ENCODE assay signal across 2 cellular contexts in the genomic region with DNA sequence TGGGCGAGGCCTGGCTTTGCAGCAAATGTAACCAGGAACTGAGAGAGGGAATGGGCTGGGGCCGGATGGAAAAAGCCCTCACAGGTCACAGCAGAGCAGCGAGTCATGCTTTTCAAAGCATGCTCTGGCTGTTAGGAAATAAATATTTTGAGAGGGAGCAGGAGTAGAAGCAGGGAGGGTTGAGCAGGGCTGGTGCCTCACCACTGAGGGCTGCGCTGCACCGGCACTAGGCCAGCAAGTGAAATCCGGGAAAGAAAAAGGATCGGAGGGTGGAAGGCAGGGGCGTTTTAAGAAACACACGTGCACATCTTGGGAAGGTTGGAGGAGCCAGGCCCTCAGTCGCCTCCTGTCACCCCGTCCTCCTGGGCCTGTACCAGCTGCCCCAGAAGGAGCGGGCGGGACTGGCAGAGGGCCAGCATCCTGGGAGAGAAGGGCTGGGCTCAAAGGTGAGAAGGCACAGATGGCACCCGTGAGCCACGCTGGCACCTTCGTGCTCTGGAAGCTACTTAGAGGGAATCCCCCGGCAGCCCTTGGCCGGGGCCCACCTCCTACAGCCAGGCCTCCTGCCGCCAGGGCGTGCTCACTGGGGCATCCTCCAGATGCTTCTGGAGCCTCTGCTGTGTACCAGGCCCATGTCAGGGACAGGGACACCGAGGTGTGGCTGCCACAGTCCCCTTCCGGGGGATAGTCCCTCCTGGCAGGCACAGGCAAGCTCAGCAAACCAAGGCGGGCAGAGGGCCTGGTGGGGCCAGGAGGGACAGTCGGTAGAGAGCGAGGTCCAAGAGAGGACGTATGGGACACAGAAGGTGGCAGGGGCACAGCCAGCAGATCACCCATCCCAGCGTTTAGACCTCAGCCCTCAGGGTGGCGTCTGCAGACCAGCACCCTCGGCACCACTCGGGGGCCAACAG.
A peak's percentile ranks its signal among the peaks of the same experiment; 100 is the strongest.
TF ChIP-seq lines count a peak whose summit lies in the region.

No MANE protein-coding gene starts in this region.

TF ChIP-seq in K562, 482 proteins besides CTCF, POLR2A, EP300 and RAD21:
- peak; percentile 58 for TF ChIP-seq POLR2G (IDR thresholded peaks at IDR 0.05; ENCODE audit: low read depth, low read length)
- TF ChIP-seq, protein P1, sequence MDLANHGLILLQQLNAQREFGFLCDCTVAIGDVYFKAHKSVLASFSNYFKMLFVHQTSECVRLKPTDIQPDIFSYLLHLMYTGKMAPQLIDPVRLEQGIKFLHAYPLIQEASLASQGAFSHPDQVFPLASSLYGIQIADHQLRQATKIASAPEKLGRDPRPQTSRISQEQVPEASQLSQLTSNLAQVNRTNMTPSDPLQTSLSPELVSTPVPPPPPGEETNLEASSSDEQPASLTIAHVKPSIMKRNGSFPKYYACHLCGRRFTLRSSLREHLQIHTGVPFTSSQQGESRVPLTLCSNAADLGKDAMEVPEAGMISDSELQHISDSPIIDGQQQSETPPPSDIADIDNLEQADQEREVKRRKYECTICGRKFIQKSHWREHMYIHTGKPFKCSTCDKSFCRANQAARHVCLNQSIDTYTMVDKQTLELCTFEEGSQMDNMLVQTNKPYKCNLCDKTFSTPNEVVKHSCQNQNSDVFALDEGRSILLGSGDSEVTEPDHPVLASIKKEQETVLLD (IDR thresholded peaks at IDR 0.05): no peak
- TF ChIP-seq CREBBP (IDR thresholded peaks at IDR 0.05; ENCODE audit: low read depth, low read length): no peak
- TF ChIP-seq CTBP1 (IDR thresholded peaks at IDR 0.05; ENCODE audit: borderline replicate concordance): no peak
- no peak for TF ChIP-seq FOSL1 (tag; conservative IDR thresholded peaks at IDR 0.05)
- no peak for TF ChIP-seq HNRNPUL1 (IDR thresholded peaks at IDR 0.05; ENCODE audit: low read length)
- no peak for TF ChIP-seq FOXA1 (IDR thresholded peaks at IDR 0.05; ENCODE audit: borderline replicate concordance)
- TF ChIP-seq RBM22 (IDR thresholded peaks at IDR 0.05; ENCODE audit: low read depth, low read length, poor library complexity, severe bottlenecking): peak; percentile 86
- peak; percentile 28; the same call in 1 of the 2 replicates for TF ChIP-seq NFIC (IDR thresholded peaks at IDR 0.05)

TF ChIP-seq in HepG2, 621 proteins besides CTCF, POLR2A, EP300 and RAD21 (continues in another document):
- no peak for TF ChIP-seq YEATS4 (CRISPR knock-in tag; IDR thresholded peaks at IDR 0.05; ENCODE audit: borderline replicate concordance)
- no peak for TF ChIP-seq MLLT10 (CRISPR knock-in tag; IDR thresholded peaks at IDR 0.05)
- TF ChIP-seq, protein P2, sequence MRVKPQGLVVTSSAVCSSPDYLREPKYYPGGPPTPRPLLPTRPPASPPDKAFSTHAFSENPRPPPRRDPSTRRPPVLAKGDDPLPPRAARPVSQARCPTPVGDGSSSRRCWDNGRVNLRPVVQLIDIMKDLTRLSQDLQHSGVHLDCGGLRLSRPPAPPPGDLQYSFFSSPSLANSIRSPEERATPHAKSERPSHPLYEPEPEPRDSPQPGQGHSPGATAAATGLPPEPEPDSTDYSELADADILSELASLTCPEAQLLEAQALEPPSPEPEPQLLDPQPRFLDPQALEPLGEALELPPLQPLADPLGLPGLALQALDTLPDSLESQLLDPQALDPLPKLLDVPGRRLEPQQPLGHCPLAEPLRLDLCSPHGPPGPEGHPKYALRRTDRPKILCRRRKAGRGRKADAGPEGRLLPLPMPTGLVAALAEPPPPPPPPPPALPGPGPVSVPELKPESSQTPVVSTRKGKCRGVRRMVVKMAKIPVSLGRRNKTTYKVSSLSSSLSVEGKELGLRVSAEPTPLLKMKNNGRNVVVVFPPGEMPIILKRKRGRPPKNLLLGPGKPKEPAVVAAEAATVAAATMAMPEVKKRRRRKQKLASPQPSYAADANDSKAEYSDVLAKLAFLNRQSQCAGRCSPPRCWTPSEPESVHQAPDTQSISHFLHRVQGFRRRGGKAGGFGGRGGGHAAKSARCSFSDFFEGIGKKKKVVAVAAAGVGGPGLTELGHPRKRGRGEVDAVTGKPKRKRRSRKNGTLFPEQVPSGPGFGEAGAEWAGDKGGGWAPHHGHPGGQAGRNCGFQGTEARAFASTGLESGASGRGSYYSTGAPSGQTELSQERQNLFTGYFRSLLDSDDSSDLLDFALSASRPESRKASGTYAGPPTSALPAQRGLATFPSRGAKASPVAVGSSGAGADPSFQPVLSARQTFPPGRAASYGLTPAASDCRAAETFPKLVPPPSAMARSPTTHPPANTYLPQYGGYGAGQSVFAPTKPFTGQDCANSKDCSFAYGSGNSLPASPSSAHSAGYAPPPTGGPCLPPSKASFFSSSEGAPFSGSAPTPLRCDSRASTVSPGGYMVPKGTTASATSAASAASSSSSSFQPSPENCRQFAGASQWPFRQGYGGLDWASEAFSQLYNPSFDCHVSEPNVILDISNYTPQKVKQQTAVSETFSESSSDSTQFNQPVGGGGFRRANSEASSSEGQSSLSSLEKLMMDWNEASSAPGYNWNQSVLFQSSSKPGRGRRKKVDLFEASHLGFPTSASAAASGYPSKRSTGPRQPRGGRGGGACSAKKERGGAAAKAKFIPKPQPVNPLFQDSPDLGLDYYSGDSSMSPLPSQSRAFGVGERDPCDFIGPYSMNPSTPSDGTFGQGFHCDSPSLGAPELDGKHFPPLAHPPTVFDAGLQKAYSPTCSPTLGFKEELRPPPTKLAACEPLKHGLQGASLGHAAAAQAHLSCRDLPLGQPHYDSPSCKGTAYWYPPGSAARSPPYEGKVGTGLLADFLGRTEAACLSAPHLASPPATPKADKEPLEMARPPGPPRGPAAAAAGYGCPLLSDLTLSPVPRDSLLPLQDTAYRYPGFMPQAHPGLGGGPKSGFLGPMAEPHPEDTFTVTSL (CRISPR knock-in tag; IDR thresholded peaks at IDR 0.05; ENCODE audit: borderline replicate concordance): no peak
- TF ChIP-seq SMARCC2 (IDR thresholded peaks at IDR 0.05): no peak
- TF ChIP-seq ZNF138 (CRISPR knock-in tag; IDR thresholded peaks at IDR 0.05; ENCODE audit: low read depth): no peak
- TF ChIP-seq AGO2 (optimal IDR thresholded peaks at IDR 0.05; ENCODE audit: low read depth, low read length): peak; percentile 94
- no peak for TF ChIP-seq AGO1 (IDR thresholded peaks at IDR 0.05; ENCODE audit: low read depth, low read length, poor library complexity, severe bottlenecking)
- no peak for TF ChIP-seq NBN (conservative IDR thresholded peaks at IDR 0.05)
- TF ChIP-seq, protein P3, sequence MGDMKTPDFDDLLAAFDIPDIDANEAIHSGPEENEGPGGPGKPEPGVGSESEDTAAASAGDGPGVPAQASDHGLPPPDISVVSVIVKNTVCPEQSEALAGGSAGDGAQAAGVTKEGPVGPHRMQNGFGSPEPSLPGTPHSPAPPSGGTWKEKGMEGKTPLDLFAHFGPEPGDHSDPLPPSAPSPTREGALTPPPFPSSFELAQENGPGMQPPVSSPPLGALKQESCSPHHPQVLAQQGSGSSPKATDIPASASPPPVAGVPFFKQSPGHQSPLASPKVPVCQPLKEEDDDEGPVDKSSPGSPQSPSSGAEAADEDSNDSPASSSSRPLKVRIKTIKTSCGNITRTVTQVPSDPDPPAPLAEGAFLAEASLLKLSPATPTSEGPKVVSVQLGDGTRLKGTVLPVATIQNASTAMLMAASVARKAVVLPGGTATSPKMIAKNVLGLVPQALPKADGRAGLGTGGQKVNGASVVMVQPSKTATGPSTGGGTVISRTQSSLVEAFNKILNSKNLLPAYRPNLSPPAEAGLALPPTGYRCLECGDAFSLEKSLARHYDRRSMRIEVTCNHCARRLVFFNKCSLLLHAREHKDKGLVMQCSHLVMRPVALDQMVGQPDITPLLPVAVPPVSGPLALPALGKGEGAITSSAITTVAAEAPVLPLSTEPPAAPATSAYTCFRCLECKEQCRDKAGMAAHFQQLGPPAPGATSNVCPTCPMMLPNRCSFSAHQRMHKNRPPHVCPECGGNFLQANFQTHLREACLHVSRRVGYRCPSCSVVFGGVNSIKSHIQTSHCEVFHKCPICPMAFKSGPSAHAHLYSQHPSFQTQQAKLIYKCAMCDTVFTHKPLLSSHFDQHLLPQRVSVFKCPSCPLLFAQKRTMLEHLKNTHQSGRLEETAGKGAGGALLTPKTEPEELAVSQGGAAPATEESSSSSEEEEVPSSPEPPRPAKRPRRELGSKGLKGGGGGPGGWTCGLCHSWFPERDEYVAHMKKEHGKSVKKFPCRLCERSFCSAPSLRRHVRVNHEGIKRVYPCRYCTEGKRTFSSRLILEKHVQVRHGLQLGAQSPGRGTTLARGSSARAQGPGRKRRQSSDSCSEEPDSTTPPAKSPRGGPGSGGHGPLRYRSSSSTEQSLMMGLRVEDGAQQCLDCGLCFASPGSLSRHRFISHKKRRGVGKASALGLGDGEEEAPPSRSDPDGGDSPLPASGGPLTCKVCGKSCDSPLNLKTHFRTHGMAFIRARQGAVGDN (CRISPR knock-in tag; IDR thresholded peaks at IDR 0.05): peak; percentile 12; the same call in 1 of the 2 replicates
- no peak for TF ChIP-seq HNRNPUL1 (IDR thresholded peaks at IDR 0.05; ENCODE audit: low read depth, low read length)
- TF ChIP-seq RBM22 (optimal IDR thresholded peaks at IDR 0.05; ENCODE audit: low read length): peak; percentile 83
- TF ChIP-seq, protein P4, sequence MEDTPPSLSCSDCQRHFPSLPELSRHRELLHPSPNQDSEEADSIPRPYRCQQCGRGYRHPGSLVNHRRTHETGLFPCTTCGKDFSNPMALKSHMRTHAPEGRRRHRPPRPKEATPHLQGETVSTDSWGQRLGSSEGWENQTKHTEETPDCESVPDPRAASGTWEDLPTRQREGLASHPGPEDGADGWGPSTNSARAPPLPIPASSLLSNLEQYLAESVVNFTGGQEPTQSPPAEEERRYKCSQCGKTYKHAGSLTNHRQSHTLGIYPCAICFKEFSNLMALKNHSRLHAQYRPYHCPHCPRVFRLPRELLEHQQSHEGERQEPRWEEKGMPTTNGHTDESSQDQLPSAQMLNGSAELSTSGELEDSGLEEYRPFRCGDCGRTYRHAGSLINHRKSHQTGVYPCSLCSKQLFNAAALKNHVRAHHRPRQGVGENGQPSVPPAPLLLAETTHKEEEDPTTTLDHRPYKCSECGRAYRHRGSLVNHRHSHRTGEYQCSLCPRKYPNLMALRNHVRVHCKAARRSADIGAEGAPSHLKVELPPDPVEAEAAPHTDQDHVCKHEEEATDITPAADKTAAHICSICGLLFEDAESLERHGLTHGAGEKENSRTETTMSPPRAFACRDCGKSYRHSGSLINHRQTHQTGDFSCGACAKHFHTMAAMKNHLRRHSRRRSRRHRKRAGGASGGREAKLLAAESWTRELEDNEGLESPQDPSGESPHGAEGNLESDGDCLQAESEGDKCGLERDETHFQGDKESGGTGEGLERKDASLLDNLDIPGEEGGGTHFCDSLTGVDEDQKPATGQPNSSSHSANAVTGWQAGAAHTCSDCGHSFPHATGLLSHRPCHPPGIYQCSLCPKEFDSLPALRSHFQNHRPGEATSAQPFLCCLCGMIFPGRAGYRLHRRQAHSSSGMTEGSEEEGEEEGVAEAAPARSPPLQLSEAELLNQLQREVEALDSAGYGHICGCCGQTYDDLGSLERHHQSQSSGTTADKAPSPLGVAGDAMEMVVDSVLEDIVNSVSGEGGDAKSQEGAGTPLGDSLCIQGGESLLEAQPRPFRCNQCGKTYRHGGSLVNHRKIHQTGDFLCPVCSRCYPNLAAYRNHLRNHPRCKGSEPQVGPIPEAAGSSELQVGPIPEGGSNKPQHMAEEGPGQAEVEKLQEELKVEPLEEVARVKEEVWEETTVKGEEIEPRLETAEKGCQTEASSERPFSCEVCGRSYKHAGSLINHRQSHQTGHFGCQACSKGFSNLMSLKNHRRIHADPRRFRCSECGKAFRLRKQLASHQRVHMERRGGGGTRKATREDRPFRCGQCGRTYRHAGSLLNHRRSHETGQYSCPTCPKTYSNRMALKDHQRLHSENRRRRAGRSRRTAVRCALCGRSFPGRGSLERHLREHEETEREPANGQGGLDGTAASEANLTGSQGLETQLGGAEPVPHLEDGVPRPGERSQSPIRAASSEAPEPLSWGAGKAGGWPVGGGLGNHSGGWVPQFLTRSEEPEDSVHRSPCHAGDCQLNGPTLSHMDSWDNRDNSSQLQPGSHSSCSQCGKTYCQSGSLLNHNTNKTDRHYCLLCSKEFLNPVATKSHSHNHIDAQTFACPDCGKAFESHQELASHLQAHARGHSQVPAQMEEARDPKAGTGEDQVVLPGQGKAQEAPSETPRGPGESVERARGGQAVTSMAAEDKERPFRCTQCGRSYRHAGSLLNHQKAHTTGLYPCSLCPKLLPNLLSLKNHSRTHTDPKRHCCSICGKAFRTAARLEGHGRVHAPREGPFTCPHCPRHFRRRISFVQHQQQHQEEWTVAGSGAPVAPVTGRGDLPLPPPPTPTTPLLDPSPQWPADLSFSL (CRISPR knock-in tag; IDR thresholded peaks at IDR 0.05): no peak
- TF ChIP-seq, protein P5, sequence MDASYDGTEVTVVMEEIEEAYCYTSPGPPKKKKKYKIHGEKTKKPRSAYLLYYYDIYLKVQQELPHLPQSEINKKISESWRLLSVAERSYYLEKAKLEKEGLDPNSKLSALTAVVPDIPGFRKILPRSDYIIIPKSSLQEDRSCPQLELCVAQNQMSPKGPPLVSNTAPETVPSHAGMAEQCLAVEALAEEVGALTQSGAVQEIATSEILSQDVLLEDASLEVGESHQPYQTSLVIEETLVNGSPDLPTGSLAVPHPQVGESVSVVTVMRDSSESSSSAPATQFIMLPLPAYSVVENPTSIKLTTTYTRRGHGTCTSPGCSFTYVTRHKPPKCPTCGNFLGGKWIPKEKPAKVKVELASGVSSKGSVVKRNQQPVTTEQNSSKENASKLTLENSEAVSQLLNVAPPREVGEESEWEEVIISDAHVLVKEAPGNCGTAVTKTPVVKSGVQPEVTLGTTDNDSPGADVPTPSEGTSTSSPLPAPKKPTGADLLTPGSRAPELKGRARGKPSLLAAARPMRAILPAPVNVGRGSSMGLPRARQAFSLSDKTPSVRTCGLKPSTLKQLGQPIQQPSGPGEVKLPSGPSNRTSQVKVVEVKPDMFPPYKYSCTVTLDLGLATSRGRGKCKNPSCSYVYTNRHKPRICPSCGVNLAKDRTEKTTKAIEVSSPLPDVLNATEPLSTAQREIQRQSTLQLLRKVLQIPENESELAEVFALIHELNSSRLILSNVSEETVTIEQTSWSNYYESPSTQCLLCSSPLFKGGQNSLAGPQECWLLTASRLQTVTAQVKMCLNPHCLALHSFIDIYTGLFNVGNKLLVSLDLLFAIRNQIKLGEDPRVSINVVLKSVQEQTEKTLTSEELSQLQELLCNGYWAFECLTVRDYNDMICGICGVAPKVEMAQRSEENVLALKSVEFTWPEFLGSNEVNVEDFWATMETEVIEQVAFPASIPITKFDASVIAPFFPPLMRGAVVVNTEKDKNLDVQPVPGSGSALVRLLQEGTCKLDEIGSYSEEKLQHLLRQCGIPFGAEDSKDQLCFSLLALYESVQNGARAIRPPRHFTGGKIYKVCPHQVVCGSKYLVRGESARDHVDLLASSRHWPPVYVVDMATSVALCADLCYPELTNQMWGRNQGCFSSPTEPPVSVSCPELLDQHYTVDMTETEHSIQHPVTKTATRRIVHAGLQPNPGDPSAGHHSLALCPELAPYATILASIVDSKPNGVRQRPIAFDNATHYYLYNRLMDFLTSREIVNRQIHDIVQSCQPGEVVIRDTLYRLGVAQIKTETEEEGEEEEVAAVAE (CRISPR knock-in tag; IDR thresholded peaks at IDR 0.05; ENCODE audit: borderline replicate concordance): no peak
- TF ChIP-seq ZNF7 (CRISPR knock-in tag; IDR thresholded peaks at IDR 0.05): no peak
- TF ChIP-seq FOXK1 (CRISPR knock-in tag; IDR thresholded peaks at IDR 0.05; ENCODE audit: borderline replicate concordance, low read depth): no peak
- TF ChIP-seq, protein P6, sequence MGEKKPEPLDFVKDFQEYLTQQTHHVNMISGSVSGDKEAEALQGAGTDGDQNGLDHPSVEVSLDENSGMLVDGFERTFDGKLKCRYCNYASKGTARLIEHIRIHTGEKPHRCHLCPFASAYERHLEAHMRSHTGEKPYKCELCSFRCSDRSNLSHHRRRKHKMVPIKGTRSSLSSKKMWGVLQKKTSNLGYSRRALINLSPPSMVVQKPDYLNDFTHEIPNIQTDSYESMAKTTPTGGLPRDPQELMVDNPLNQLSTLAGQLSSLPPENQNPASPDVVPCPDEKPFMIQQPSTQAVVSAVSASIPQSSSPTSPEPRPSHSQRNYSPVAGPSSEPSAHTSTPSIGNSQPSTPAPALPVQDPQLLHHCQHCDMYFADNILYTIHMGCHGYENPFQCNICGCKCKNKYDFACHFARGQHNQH (CRISPR knock-in tag; IDR thresholded peaks at IDR 0.05): no peak
- no peak for TF ChIP-seq ZC3H4 (CRISPR knock-in tag; IDR thresholded peaks at IDR 0.05; ENCODE audit: borderline replicate concordance)
- TF ChIP-seq NFIB (CRISPR knock-in tag; IDR thresholded peaks at IDR 0.05; ENCODE audit: borderline replicate concordance): 0 out of 2 replicates have a peak, but pooled peaks have one; percentile 22
